ENCODE assay signal across 1 cellular context in the genomic region with DNA sequence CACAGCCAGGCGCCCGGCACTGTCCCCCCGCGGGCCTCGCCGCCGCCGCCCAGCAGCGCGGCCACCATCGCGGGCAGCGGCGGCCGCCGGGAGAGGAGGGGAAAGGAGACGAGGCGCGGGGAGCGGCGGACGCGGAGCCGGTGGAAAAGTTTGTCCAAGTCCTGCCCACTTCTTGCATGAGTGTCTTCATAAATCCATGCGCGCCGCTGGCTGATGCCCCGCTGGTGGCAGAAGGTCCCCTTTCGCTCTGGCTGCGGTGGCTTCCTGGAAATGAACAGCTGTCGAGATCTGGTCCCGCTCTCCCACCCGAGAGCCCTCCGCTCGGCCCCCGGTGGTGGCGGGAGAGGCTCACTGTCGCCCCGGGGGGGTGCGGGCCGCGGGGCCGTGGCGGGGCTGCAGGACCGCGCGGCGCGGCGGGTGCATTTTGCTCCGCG.
TF ChIP-seq lines count a peak whose summit lies in the region.

No MANE protein-coding gene starts in this region.

TF ChIP-seq in HEK293, 187 proteins besides CTCF, POLR2A, EP300 and RAD21 (continued from another document):
- TF ChIP-seq, protein P1, sequence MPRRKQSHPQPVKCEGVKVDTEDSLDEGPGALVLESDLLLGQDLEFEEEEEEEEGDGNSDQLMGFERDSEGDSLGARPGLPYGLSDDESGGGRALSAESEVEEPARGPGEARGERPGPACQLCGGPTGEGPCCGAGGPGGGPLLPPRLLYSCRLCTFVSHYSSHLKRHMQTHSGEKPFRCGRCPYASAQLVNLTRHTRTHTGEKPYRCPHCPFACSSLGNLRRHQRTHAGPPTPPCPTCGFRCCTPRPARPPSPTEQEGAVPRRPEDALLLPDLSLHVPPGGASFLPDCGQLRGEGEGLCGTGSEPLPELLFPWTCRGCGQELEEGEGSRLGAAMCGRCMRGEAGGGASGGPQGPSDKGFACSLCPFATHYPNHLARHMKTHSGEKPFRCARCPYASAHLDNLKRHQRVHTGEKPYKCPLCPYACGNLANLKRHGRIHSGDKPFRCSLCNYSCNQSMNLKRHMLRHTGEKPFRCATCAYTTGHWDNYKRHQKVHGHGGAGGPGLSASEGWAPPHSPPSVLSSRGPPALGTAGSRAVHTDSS (tag by site-specific recombination; IDR thresholded peaks at IDR 0.05), result 0 out of 2 replicates have a peak, but pooled peaks have one; percentile 3
- TF ChIP-seq TCF7L2 (IDR thresholded peaks at IDR 0.05; ENCODE audit: borderline replicate concordance, low read depth, low read length) (no peak), ZNF670 (tag by site-specific recombination; IDR thresholded peaks at IDR 0.05; ENCODE audit: low read depth) (no peak), ZBTB20 (tag by site-specific recombination; IDR thresholded peaks at IDR 0.05) (no peak), ZNF776 (tag by site-specific recombination; IDR thresholded peaks at IDR 0.05; ENCODE audit: borderline replicate concordance) (no peak), SP2 (tag by site-specific recombination; IDR thresholded peaks at IDR 0.05) (peak; percentile 7), ZNF132 (tag by site-specific recombination; IDR thresholded peaks at IDR 0.05; ENCODE audit: borderline replicate concordance) (no peak), ZNF211 (tag by site-specific recombination; IDR thresholded peaks at IDR 0.05; ENCODE audit: low read depth) (no peak), KLF7 (tag by site-specific recombination; IDR thresholded peaks at IDR 0.05; ENCODE audit: borderline replicate concordance) (no peak), ZNF548 (tag by site-specific recombination; IDR thresholded peaks at IDR 0.05) (no peak), ZNF175 (tag by site-specific recombination; IDR thresholded peaks at IDR 0.05) (no peak), ZNF530 (tag by site-specific recombination; IDR thresholded peaks at IDR 0.05; ENCODE audit: low read depth) (no peak), ZNF19 (tag by site-specific recombination; IDR thresholded peaks at IDR 0.05; ENCODE audit: low read depth) (no peak), SALL2 (tag by site-specific recombination; IDR thresholded peaks at IDR 0.05; ENCODE audit: borderline replicate concordance) (no peak), GLIS2 (tag by site-specific recombination; IDR thresholded peaks at IDR 0.05) (peak; percentile 13), ZNF664 (tag by site-specific recombination; IDR thresholded peaks at IDR 0.05) (no peak), ZNF155 (tag by site-specific recombination; IDR thresholded peaks at IDR 0.05) (no peak), EGR2 (tag by site-specific recombination; IDR thresholded peaks at IDR 0.05; ENCODE audit: low read depth) (no peak), KLF9 (tag by site-specific recombination; IDR thresholded peaks at IDR 0.05; ENCODE audit: low read depth) (0 out of 2 replicates have a peak, but pooled peaks have one; percentile 11), ZNF239 (tag by site-specific recombination; IDR thresholded peaks at IDR 0.05) (no peak), ZNF2 (tag by site-specific recombination; IDR thresholded peaks at IDR 0.05) (no peak), ZNF404 (tag by site-specific recombination; IDR thresholded peaks at IDR 0.05) (no peak), ZNF341 (tag by site-specific recombination; IDR thresholded peaks at IDR 0.05; ENCODE audit: low read depth) (no peak), ZNF138 (tag by site-specific recombination; IDR thresholded peaks at IDR 0.05; ENCODE audit: borderline replicate concordance) (no peak), ZNF37A (tag by site-specific recombination; IDR thresholded peaks at IDR 0.05) (no peak)
- TF ChIP-seq, protein P2, sequence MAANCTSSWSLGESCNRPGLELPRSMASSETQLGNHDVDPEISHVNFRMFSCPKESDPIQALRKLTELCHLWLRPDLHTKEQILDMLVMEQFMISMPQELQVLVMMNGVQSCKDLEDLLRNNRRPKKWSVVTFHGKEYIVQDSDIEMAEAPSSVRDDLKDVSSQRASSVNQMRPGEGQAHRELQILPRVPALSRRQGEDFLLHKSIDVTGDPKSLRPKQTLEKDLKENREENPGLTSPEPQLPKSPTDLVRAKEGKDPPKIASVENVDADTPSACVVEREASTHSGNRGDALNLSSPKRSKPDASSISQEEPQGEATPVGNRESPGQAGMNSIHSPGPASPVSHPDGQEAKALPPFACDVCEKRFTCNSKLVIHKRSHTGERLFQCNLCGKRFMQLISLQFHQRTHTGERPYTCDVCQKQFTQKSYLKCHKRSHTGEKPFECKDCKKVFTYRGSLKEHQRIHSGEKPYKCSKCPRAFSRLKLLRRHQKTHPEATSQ (tag by site-specific recombination; IDR thresholded peaks at IDR 0.05), result no peak
- TF ChIP-seq, protein P3, sequence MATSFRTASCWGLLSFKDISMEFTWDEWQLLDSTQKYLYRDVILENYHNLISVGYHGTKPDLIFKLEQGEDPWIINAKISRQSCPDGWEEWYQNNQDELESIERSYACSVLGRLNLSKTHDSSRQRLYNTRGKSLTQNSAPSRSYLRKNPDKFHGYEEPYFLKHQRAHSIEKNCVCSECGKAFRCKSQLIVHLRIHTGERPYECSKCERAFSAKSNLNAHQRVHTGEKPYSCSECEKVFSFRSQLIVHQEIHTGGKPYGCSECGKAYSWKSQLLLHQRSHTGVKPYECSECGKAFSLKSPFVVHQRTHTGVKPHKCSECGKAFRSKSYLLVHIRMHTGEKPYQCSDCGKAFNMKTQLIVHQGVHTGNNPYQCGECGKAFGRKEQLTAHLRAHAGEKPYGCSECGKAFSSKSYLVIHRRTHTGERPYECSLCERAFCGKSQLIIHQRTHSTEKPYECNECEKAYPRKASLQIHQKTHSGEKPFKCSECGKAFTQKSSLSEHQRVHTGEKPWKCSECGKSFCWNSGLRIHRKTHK (tag by site-specific recombination; IDR thresholded peaks at IDR 0.05), result no peak
- TF ChIP-seq, protein P4, sequence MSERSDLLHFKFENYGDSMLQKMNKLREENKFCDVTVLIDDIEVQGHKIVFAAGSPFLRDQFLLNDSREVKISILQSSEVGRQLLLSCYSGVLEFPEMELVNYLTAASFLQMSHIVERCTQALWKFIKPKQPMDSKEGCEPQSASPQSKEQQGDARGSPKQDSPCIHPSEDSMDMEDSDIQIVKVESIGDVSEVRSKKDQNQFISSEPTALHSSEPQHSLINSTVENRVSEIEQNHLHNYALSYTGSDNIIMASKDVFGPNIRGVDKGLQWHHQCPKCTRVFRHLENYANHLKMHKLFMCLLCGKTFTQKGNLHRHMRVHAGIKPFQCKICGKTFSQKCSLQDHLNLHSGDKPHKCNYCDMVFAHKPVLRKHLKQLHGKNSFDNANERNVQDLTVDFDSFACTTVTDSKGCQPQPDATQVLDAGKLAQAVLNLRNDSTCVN (tag by site-specific recombination; optimal IDR thresholded peaks at IDR 0.05), result peak; percentile 69
- TF ChIP-seq, protein P5, sequence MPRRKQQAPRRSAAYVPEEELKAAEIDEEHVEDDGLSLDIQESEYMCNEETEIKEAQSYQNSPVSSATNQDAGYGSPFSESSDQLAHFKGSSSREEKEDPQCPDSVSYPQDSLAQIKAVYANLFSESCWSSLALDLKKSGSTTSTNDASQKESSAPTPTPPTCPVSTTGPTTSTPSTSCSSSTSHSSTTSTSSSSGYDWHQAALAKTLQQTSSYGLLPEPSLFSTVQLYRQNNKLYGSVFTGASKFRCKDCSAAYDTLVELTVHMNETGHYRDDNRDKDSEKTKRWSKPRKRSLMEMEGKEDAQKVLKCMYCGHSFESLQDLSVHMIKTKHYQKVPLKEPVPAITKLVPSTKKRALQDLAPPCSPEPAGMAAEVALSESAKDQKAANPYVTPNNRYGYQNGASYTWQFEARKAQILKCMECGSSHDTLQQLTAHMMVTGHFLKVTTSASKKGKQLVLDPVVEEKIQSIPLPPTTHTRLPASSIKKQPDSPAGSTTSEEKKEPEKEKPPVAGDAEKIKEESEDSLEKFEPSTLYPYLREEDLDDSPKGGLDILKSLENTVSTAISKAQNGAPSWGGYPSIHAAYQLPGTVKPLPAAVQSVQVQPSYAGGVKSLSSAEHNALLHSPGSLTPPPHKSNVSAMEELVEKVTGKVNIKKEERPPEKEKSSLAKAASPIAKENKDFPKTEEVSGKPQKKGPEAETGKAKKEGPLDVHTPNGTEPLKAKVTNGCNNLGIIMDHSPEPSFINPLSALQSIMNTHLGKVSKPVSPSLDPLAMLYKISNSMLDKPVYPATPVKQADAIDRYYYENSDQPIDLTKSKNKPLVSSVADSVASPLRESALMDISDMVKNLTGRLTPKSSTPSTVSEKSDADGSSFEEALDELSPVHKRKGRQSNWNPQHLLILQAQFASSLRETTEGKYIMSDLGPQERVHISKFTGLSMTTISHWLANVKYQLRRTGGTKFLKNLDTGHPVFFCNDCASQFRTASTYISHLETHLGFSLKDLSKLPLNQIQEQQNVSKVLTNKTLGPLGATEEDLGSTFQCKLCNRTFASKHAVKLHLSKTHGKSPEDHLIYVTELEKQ (tag by site-specific recombination; IDR thresholded peaks at IDR 0.05; ENCODE audit: borderline replicate concordance), result no peak
- TF ChIP-seq, protein P6, sequence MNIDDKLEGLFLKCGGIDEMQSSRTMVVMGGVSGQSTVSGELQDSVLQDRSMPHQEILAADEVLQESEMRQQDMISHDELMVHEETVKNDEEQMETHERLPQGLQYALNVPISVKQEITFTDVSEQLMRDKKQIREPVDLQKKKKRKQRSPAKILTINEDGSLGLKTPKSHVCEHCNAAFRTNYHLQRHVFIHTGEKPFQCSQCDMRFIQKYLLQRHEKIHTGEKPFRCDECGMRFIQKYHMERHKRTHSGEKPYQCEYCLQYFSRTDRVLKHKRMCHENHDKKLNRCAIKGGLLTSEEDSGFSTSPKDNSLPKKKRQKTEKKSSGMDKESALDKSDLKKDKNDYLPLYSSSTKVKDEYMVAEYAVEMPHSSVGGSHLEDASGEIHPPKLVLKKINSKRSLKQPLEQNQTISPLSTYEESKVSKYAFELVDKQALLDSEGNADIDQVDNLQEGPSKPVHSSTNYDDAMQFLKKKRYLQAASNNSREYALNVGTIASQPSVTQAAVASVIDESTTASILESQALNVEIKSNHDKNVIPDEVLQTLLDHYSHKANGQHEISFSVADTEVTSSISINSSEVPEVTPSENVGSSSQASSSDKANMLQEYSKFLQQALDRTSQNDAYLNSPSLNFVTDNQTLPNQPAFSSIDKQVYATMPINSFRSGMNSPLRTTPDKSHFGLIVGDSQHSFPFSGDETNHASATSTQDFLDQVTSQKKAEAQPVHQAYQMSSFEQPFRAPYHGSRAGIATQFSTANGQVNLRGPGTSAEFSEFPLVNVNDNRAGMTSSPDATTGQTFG (tag by site-specific recombination; IDR thresholded peaks at IDR 0.05; ENCODE audit: borderline replicate concordance), result no peak
